Comparison of ENCODE assay signal across 18 cellular contexts in the genomic region with DNA sequence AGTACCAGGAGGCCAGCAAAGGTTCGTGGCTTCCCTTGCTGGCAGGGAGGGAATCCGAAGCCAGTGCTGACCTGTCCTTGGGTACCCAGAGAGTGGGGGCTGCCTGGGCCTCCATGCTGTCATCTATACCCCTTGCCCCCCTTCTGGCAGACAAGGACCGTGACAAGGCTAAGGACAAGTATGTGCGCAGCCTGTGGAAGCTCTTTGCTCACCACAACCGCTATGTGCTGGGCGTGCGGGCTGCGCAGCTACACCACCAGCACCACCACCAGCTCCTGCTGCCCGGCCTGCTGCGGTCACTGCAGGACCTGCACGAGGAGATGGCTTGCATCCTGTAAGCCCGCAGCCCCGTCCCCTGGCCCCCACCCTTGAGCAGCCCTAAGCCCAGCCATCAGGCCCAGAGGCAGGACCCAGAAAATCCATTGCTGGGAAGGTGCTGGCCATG. TPM values are rescaled to one million over a fixed set of nuclear protein-coding genes. Genes with fewer than 3 reads are reported as not detected.
"Had no signal": no experiment of that assay in that cellular context is flagged by ENCODE, and none has a peak within 500 bp of the region (broad histone marks: within the 10 kb centered on the region; RNA-seq: fewer than 3 reads in every experiment).

No MANE protein-coding gene starts in this region.

- H3K27me3 ChIP-seq: ovary, transverse colon had no signal

- H3K27ac ChIP-seq: epithelial cell of prostate, ovary, transverse colon, VCaP had no signal

- DNase-seq: activated CD4-positive, alpha-beta T cell treated with anti-CD3 and anti-CD28 coated beads, Interleukin-2, amount 50 U/mL, for 4 hours; activated CD4-positive, CD25-positive, alpha-beta regulatory T cell treated with anti-CD3 and anti-CD28 coated beads, Interleukin-2, amount 50 U/mL, for 72 hours; activated naive CD4-positive, alpha-beta T cell treated with Interleukin-2 at 50 U/mL for 16 hours; caudate nucleus; endodermal cell; foreskin fibroblast; hippocampal formation; islet precursor cell; mammary epithelial cell; stimulated activated naive CD4-positive, alpha-beta T cell treated with Interleukin-2 at 50 U/mL for 16 hours; T-helper 2 cell; transverse colon had no signal

- H3K36me3 ChIP-seq: ovary, transverse colon had no signal

- H3K4me3 Mint-ChIP-seq: brain, endodermal cell, neural crest cell had no signal

- H3K9me3 Mint-ChIP-seq: brain, endodermal cell, neural crest cell had no signal

- H3K36me3 Mint-ChIP-seq: brain had no signal

- FAIRE-seq: colon had no signal

- H3K4me3 ChIP-seq: ovary, transverse colon had no signal

- H3K9me3 ChIP-seq: ovary, transverse colon had no signal

RNA-seq across cellular contexts. Expression of a gene that starts 2.8 kb away (rescaled TPM):
- polyA plus RNA-seq: mammary epithelial cell had no signal
